Comparison of ENCODE assay signal across 9 cellular contexts in the genomic region with DNA sequence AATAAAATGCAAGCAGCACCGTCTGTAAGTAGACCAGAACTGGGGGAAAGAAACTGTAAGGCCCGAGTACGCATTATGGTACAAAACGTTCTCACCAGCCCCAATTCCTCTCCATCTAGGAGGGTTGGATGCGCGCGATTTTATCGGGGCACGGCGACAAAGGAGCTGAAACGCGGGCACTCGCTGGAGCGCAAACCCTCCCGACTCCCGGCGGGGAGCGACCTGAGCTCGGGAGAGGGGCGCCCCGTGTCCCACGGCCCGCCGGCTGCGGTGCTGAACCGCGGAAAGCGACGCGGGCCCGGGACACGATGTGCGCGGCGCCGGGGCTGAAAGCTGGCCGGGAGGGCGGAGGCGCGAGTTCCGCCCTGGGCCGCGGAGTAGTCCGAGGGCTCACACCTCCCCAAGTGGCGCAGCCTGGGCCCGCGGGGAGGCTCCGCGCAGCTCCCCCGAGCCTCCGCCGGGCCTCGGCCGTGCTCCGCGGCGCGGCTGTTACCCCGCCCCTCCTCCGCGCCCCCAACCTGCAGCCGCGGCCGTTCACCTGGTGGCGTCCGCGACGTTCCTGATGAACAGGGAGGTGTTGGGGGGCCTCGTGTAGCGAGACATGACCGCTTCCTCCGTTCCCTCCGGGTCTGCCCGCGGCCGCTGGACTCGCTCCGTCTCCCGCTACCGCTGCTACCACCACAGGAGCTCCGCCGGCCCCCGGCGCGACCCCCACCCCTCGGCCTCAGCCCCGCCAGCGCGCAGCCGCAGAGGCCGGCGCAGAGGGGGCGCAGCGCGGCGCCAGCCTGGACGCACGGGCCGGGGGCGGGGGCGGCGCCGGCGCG. TPM values are rescaled to one million over a fixed set of nuclear protein-coding genes. Genes with fewer than 3 reads are reported as not detected.
DNase-seq lines count a peak whose midpoint lies in the region; ATAC-seq and TF ChIP-seq lines count a peak whose summit lies in the region.
"Had no signal": no experiment of that assay in that cellular context is flagged by ENCODE, and none has a peak within 500 bp of the region (broad histone marks: within the 10 kb centered on the region; RNA-seq: fewer than 3 reads in every experiment).

TSS of gene SRSF12 (minus strand) at position 787 of the 824 bp plus-strand sequence. CDS start at position 603, 184 bp downstream.

- DNase-seq in NCI-H1417 (lab: John Stamatoyannopoulos, UW) (peak; percentile 32 to 90 (median 80)), NCI-H1417 treated with DMSO at 0.1 percent for 48 hours (lab: John Stamatoyannopoulos, UW) (no peak), NOMO-1 treated with DMSO at 0.1 percent for 48 hours (lab: John Stamatoyannopoulos, UW; ENCODE audit: unreplicated experiment) (peak; percentile 37), ovary (peak; percentile 31 to 67 (median 42)), aorta (peak; percentile 57 to 88)
- peak; percentile 73 for DNase-seq in activated effector memory CD4-positive, alpha-beta T cell treated with anti-CD3 and anti-CD28 coated beads, Interleukin-2, amount 50 U/mL, for 16 hours

- TF ChIP-seq POLR2A in gastroesophageal sphincter (IDR thresholded peaks at IDR 0.05) = no peak
- TF ChIP-seq POLR2A in ovary (IDR thresholded peaks at IDR 0.05) = no peak

- no peaks in the 10 kb centered on the region for H3K9me3 ChIP-seq in gastroesophageal sphincter
- no peaks in the 10 kb centered on the region for H3K9me3 ChIP-seq in ovary
- no peaks in the 10 kb centered on the region for H3K9me3 ChIP-seq in aorta (ENCODE audit: control insufficient read depth, low read length)

- peak in 2 of 4 experiments; percentile 25 to 29 for TF ChIP-seq CTCF in gastroesophageal sphincter (IDR thresholded peaks at IDR 0.05)
- TF ChIP-seq CTCF in ovary (IDR thresholded peaks at IDR 0.05) = no peak

- H3K36me3 ChIP-seq in gastroesophageal sphincter = no peaks in the 10 kb centered on the region
- H3K36me3 ChIP-seq in ovary = no peaks in the 10 kb centered on the region
- H3K36me3 ChIP-seq in aorta (ENCODE audit: control insufficient read depth in 1 of 2, insufficient read depth in 2 of 2, low read length in 1 of 2) = no peaks in the 10 kb centered on the region

- ATAC-seq in HG02870 (IDR thresholded peaks at IDR 0.05; ENCODE audit: unreplicated experiment) (peak; percentile 61), gastroesophageal sphincter (peak; percentile 82), aorta (ENCODE audit: low FRiP score) (peak; percentile 80)

- H3K4me3 ChIP-seq in gastroesophageal sphincter (peak within 1 kb of the TSS; percentile 78 to 83), ovary (peak within 1 kb of the TSS; percentile 61), aorta (ENCODE audit: low read length in 2 of 2) (peak within 1 kb of the TSS; percentile 79 to 82)

- H3K27ac ChIP-seq in gastroesophageal sphincter = peak within 1 kb of the TSS in 3 of 4 donors; percentile 46 to 84 (median 50)
- H3K27ac ChIP-seq in ovary = peak within 1 kb of the TSS in 1 of 2 donors; percentile 54
- no peak within 1 kb of the TSS for H3K27ac ChIP-seq in aorta (ENCODE audit: low read depth in 1 of 2, low read length in 2 of 2)
- H3K27ac ChIP-seq: C4-2B had no signal

- intact Hi-C loops in ovary (cut with DNase I) = no loop called here
- intact Hi-C loops in aorta (cut with DNase I) = loop anchor here (5.0 kb wide), 1 partner anchor 35 kb away; the partner anchor contains the start of gene PNRC1 (in 2 of the 2)

- 0 to 2% methylated on average over 1 to 7 of the region's 105 CpGs for WGBS in gastroesophageal sphincter (ENCODE audit: low coverage in 1 of 2), 2 donors
- 1% methylated on average over 44 to 105 of the region's 105 CpGs for WGBS in ovary, 3 donors
- 0 to 1% methylated on average over 68 to 105 of the region's 105 CpGs for WGBS in aorta, 2 donors

- H3K4me1 ChIP-seq in gastroesophageal sphincter = peaks cover 0 to 22% (median 0%) of the 10 kb centered on the region in 3 donors
- peaks cover 5% of the 10 kb centered on the region for H3K4me1 ChIP-seq in ovary (ENCODE audit: insufficient read depth)
- H3K4me1 ChIP-seq in aorta (ENCODE audit: control insufficient read depth in 1 of 2, insufficient read depth in 2 of 2, low read length in 2 of 2) = no peaks in the 10 kb centered on the region

- H3K27me3 ChIP-seq in gastroesophageal sphincter (no peaks in the 10 kb centered on the region), ovary (no peaks in the 10 kb centered on the region), aorta (ENCODE audit: control insufficient read depth in 1 of 2, insufficient read depth in 2 of 2, low read length in 1 of 2) (no peaks in the 10 kb centered on the region)

- no peak for TF ChIP-seq EP300 in gastroesophageal sphincter (IDR thresholded peaks at IDR 0.05)
- TF ChIP-seq EP300 in ovary (IDR thresholded peaks at IDR 0.05) = no peak

RNA-seq across cellular contexts. Expression of gene SRSF12, which starts in this region (rescaled TPM):
- total RNA-seq in gastroesophageal sphincter (1 to 10 TPM in 2 of 4 donors, under 1 TPM in 2; 0.74 to 1.4 (median 1.1) TPM), ovary (1 to 10 TPM in 6 of 7 donors, under 1 TPM in 1; 0.83 to 9.8 (median 3.2) TPM), aorta (1 to 10 TPM; 1.6 to 1.9 TPM)
- polyA plus RNA-seq in ovary (1 to 10 TPM; 1.1 to 1.9 TPM), aorta (under 1 TPM; 0.25 to 0.38 TPM)

Comparison
In these comparisons a context has a peak if more than half of its experiments do, and no peak if none do; other contexts are left out.
1. H3K27ac ChIP-seq: peak in gastroesophageal sphincter (3 of 4); none in aorta (0 of 2).
2. intact Hi-C loops: an anchor here in aorta (5.0 kb wide); none called in ovary.
3. Peak in every context shown above with its lines, with median percentiles within 50 percentile points of each other: ATAC-seq and H3K4me3 ChIP-seq.